ENCODE assay signal across 8 cellular contexts in genomic region chr1:205749094-205749825, GRCh38. TPM values are rescaled to one million over a fixed set of nuclear protein-coding genes. Genes with fewer than 3 reads are reported as not detected.
A peak's percentile ranks its signal among the peaks of the same experiment; 100 is the strongest.
DNase-seq lines count a peak whose midpoint lies in the region; ATAC-seq and TF ChIP-seq lines count a peak whose summit lies in the region.

No MANE protein-coding gene starts in this region.

- TF ChIP-seq EP300 in upper lobe of left lung (IDR thresholded peaks at IDR 0.05) = peak in 1 of 4 donors; percentile 74

- H3K36me3 ChIP-seq in upper lobe of left lung = no peaks in the 10 kb centered on the region

- peak in 3 of 6 experiments; percentile 3 to 38 (median 13) for TF ChIP-seq CTCF in upper lobe of left lung (IDR thresholded peaks at IDR 0.05)

- ATAC-seq in GM18498 (IDR thresholded peaks at IDR 0.05; ENCODE audit: unreplicated experiment) = peak; percentile 81
- ATAC-seq in HG02885 (IDR thresholded peaks at IDR 0.05; ENCODE audit: poor library complexity, unreplicated experiment) = peak; percentile 80
- ATAC-seq in left cardiac atrium = peak; percentile 92 to 94
- ATAC-seq in upper lobe of left lung (ENCODE audit: low FRiP score in 2 of 2) = peak; percentile 94 to 95

- intact Hi-C loops in left cardiac atrium (cut with DNase I) (no loop called here), posterior vena cava (cut with DNase I) (no loop called here)

- peaks cover 30 to 36% (median 32%) of the 10 kb centered on the region in 4 donors for H3K4me1 ChIP-seq in upper lobe of left lung

- peak in 3 of 4 donors; percentile 80 to 93 (median 83) for TF ChIP-seq POLR2A in upper lobe of left lung (IDR thresholded peaks at IDR 0.05)

- WGBS in upper lobe of left lung, 2 donors = 0 to 1% methylated on average over 12 to 15 of the region's 64 CpGs

- H3K4me3 ChIP-seq in upper lobe of left lung = peak overlapping the region; percentile 94 to 97 (median 96)

- peak; percentile 88 for DNase-seq in NCI-H1694 (lab: John Stamatoyannopoulos, UW)
- peak; percentile 92 to 96 (median 92) for DNase-seq in T-helper 1 cell
- peak; percentile 95 for DNase-seq in amniotic epithelial cell (ENCODE audit: low read depth)
- peak; percentile 96 for DNase-seq in left cardiac atrium
- peak; percentile 98 for DNase-seq in posterior vena cava (ENCODE audit: low spot score)
- DNase-seq in upper lobe of left lung = peak; percentile 97

- peak overlapping the region; percentile 99 to 100 (median 99) for H3K27ac ChIP-seq in upper lobe of left lung

- H3K27me3 ChIP-seq in upper lobe of left lung = no peaks in the 10 kb centered on the region

- no peaks in the 10 kb centered on the region for H3K9me3 ChIP-seq in upper lobe of left lung

RNA-seq across cellular contexts. Expression of gene NUCKS1, which starts 0.7 kb away (rescaled TPM):
- total RNA-seq in left cardiac atrium = 100 to 1,000 TPM; 162 to 221 TPM
- total RNA-seq in posterior vena cava = 100 to 1,000 TPM; 157 to 168 TPM
- 100 to 1,000 TPM in 4 of 6 donors, 10 to 100 TPM in 2; 65.4 to 182 (median 112) TPM for total RNA-seq in upper lobe of left lung

RNA-seq across cellular contexts. Expression of gene RAB29, which starts 26.0 kb away (rescaled TPM):
- total RNA-seq in left cardiac atrium (10 to 100 TPM; 13.1 to 18.7 TPM), posterior vena cava (10 to 100 TPM; 19.8 to 23.9 TPM), upper lobe of left lung (10 to 100 TPM; 17.8 to 27.6 (median 25.1) TPM)

Comparison
In these comparisons a context has a peak if more than half of its experiments do, and no peak if none do; other contexts are left out.
1. Peak in every context shown above with its lines: DNase-seq, ATAC-seq, H3K4me3 ChIP-seq and H3K27ac ChIP-seq.